Comparison of ENCODE assay signal across 2 cellular contexts in genomic region chr9:135448570-135449180, GRCh38.
TF ChIP-seq lines count a peak whose summit lies in the region.

No MANE protein-coding gene starts in this region.

TF ChIP-seq in HEK293, 187 proteins besides CTCF, POLR2A, EP300 and RAD21:
- TF ChIP-seq WT1 (tag by site-specific recombination; IDR thresholded peaks at IDR 0.05): no peak
- 0 out of 2 replicates have a peak, but pooled peaks have one; percentile 22 for TF ChIP-seq ZBTB48 (tag by site-specific recombination; IDR thresholded peaks at IDR 0.05)
- no peak for TF ChIP-seq ZNF211 (tag by site-specific recombination; IDR thresholded peaks at IDR 0.05; ENCODE audit: low read depth)

TF ChIP-seq in K562, 482 proteins besides CTCF, POLR2A, EP300 and RAD21:
- TF ChIP-seq RCOR1 (IDR thresholded peaks at IDR 0.05; ENCODE audit: borderline replicate concordance in 1 of 2, low read depth in 2 of 2, low read length in 2 of 2) (peak in 1 of 2 experiments; percentile 23; a peak in 1 of 4 replicates), GABPB1 (CRISPR knock-in tag; IDR thresholded peaks at IDR 0.05) (peak; percentile 47), ZKSCAN3 (CRISPR knock-in tag; IDR thresholded peaks at IDR 0.05) (no peak), GABPA (tag; conservative IDR thresholded peaks at IDR 0.05; ENCODE audit: low read depth) (peak; percentile 51; the same call in 1 of the 2 replicates), BACH1 (tag; IDR thresholded peaks at IDR 0.05) (no peak), CEBPG (CRISPR knock-in tag; IDR thresholded peaks at IDR 0.05) (peak; percentile 68), CEBPG (tag; conservative IDR thresholded peaks at IDR 0.05 in 1 of 2, IDR thresholded peaks at IDR 0.05 in 1 of 2) (no peak), SAFB (IDR thresholded peaks at IDR 0.05; ENCODE audit: borderline replicate concordance, low read depth, low read length) (no peak), ZNF165 (CRISPR knock-in tag; IDR thresholded peaks at IDR 0.05; ENCODE audit: borderline replicate concordance) (no peak), ZNF586 (CRISPR knock-in tag; conservative IDR thresholded peaks at IDR 0.05) (no peak), OTX1 (CRISPR knock-in tag; IDR thresholded peaks at IDR 0.05) (no peak), HSF4 (CRISPR knock-in tag; IDR thresholded peaks at IDR 0.05; ENCODE audit: borderline replicate concordance) (no peak), NRF1 (conservative IDR thresholded peaks at IDR 0.05 in 1 of 2, IDR thresholded peaks at IDR 0.05 in 1 of 2) (0 out of 4 replicates have a peak, but pooled peaks of 1 of the 2 experiments have one; percentile 26), SNRNP70 (optimal IDR thresholded peaks at IDR 0.05; ENCODE audit: low read depth, low read length) (no peak), BCL6 (CRISPR knock-in tag; IDR thresholded peaks at IDR 0.05) (no peak), PRPF4 (IDR thresholded peaks at IDR 0.05; ENCODE audit: insufficient read depth, low read depth, low read length, poor library complexity, severe bottlenecking) (no peak), DPF2 (IDR thresholded peaks at IDR 0.05) (peak; percentile 10; the same call in 1 of the 2 replicates)
- TF ChIP-seq, protein P1, sequence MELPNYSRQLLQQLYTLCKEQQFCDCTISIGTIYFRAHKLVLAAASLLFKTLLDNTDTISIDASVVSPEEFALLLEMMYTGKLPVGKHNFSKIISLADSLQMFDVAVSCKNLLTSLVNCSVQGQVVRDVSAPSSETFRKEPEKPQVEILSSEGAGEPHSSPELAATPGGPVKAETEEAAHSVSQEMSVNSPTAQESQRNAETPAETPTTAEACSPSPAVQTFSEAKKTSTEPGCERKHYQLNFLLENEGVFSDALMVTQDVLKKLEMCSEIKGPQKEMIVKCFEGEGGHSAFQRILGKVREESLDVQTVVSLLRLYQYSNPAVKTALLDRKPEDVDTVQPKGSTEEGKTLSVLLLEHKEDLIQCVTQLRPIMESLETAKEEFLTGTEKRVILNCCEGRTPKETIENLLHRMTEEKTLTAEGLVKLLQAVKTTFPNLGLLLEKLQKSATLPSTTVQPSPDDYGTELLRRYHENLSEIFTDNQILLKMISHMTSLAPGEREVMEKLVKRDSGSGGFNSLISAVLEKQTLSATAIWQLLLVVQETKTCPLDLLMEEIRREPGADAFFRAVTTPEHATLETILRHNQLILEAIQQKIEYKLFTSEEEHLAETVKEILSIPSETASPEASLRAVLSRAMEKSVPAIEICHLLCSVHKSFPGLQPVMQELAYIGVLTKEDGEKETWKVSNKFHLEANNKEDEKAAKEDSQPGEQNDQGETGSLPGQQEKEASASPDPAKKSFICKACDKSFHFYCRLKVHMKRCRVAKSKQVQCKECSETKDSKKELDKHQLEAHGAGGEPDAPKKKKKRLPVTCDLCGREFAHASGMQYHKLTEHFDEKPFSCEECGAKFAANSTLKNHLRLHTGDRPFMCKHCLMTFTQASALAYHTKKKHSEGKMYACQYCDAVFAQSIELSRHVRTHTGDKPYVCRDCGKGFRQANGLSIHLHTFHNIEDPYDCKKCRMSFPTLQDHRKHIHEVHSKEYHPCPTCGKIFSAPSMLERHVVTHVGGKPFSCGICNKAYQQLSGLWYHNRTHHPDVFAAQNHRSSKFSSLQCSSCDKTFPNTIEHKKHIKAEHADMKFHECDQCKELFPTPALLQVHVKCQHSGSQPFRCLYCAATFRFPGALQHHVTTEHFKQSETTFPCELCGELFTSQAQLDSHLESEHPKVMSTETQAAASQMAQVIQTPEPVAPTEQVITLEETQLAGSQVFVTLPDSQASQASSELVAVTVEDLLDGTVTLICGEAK (IDR thresholded peaks at IDR 0.05): peak; percentile 62
- TF ChIP-seq, protein P1 (CRISPR knock-in tag; IDR thresholded peaks at IDR 0.05): no peak
- TF ChIP-seq, protein P2, sequence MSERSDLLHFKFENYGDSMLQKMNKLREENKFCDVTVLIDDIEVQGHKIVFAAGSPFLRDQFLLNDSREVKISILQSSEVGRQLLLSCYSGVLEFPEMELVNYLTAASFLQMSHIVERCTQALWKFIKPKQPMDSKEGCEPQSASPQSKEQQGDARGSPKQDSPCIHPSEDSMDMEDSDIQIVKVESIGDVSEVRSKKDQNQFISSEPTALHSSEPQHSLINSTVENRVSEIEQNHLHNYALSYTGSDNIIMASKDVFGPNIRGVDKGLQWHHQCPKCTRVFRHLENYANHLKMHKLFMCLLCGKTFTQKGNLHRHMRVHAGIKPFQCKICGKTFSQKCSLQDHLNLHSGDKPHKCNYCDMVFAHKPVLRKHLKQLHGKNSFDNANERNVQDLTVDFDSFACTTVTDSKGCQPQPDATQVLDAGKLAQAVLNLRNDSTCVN (CRISPR knock-in tag; IDR thresholded peaks at IDR 0.05): no peak
- TF ChIP-seq, protein P3, sequence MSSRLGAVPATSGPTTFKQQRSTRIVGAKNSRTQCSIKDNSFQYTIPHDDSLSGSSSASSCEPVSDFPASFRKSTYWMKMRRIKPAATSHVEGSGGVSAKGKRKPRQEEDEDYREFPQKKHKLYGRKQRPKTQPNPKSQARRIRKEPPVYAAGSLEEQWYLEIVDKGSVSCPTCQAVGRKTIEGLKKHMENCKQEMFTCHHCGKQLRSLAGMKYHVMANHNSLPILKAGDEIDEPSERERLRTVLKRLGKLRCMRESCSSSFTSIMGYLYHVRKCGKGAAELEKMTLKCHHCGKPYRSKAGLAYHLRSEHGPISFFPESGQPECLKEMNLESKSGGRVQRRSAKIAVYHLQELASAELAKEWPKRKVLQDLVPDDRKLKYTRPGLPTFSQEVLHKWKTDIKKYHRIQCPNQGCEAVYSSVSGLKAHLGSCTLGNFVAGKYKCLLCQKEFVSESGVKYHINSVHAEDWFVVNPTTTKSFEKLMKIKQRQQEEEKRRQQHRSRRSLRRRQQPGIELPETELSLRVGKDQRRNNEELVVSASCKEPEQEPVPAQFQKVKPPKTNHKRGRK (tag; IDR thresholded peaks at IDR 0.05): no peak
- TF ChIP-seq, protein P4, sequence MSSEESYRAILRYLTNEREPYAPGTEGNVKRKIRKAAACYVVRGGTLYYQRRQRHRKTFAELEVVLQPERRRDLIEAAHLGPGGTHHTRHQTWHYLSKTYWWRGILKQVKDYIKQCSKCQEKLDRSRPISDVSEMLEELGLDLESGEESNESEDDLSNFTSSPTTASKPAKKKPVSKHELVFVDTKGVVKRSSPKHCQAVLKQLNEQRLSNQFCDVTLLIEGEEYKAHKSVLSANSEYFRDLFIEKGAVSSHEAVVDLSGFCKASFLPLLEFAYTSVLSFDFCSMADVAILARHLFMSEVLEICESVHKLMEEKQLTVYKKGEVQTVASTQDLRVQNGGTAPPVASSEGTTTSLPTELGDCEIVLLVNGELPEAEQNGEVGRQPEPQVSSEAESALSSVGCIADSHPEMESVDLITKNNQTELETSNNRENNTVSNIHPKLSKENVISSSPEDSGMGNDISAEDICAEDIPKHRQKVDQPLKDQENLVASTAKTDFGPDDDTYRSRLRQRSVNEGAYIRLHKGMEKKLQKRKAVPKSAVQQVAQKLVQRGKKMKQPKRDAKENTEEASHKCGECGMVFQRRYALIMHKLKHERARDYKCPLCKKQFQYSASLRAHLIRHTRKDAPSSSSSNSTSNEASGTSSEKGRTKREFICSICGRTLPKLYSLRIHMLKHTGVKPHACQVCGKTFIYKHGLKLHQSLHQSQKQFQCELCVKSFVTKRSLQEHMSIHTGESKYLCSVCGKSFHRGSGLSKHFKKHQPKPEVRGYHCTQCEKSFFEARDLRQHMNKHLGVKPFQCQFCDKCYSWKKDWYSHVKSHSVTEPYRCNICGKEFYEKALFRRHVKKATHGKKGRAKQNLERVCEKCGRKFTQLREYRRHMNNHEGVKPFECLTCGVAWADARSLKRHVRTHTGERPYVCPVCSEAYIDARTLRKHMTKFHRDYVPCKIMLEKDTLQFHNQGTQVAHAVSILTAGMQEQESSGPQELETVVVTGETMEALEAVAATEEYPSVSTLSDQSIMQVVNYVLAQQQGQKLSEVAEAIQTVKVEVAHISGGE (CRISPR knock-in tag; IDR thresholded peaks at IDR 0.05): peak in 1 of 3 experiments; percentile 74; a peak in 2 of 6 replicates
TF ChIP-seq in K562: peak in this region for 8.
